In the genomic region with DNA sequence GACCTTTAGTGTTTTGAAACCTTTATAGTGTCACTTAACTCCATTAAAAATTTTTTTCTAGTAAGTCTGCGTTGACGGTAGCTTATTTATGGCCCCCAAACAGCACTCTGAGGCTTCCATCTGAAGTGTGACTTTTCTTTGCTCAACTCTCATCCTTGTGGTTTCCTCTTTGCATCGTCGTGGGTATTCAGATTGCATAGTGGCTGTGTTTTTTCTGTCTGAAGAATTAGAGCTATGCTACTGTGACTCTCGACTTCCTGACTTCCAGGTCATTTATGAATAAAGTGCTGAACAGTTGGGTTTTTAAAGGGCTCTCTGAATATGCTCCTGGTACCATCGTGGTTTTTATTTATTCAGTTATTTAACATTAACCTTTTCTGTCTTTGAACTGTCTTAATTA, we compare ENCODE assay signal across 8 cellular contexts. TPM values are rescaled to one million over a fixed set of nuclear protein-coding genes. Genes with fewer than 3 reads are reported as not detected.
DNase-seq lines count a peak whose midpoint lies in the region; ATAC-seq and TF ChIP-seq lines count a peak whose summit lies in the region.

No MANE protein-coding gene starts in this region.

- intact Hi-C loops in sigmoid colon (cut with DNase I), result no loop called here

- H3K4me1 ChIP-seq in sigmoid colon (peaks cover 0 to 14% (median 12%) of the 10 kb centered on the region in 4 donors), right atrium auricular region (peaks cover 0 to 13% of the 10 kb centered on the region in 2 donors)

- TF ChIP-seq EP300 in sigmoid colon (IDR thresholded peaks at IDR 0.05), result no peak

- no peak for TF ChIP-seq POLR2A in sigmoid colon (IDR thresholded peaks at IDR 0.05)

- peak; percentile 71 for ATAC-seq in GM21529 (IDR thresholded peaks at IDR 0.05; ENCODE audit: unreplicated experiment)

- H3K4me3 ChIP-seq in foreskin fibroblast (ENCODE audit: low read depth in 1 of 2, low read length in 2 of 2) (no peak overlapping the region), sigmoid colon (no peak overlapping the region), right atrium auricular region (no peak overlapping the region)

- H3K36me3 ChIP-seq in sigmoid colon (peaks cover 33 to 92% (median 74%) of the 10 kb centered on the region in 4 donors), right atrium auricular region (peaks cover 87% of the 10 kb centered on the region)

- DNase-seq in GM10248 (ENCODE audit: extremely low spot score) (peak; percentile 35), Kasumi-1 (lab: John Stamatoyannopoulos, UW) (peak; percentile 84), foreskin fibroblast (peak; percentile 43 to 56), SW 1271 (lab: John Stamatoyannopoulos, UW) (no peak), sigmoid colon (no peak), right atrium auricular region (ENCODE audit: low spot score) (no peak), NCI-H2107 treated with DMSO at 0.1 percent for 48 hours (lab: John Stamatoyannopoulos, UW; ENCODE audit: unreplicated experiment) (no peak)

- H3K27me3 ChIP-seq in sigmoid colon, result no peaks in the 10 kb centered on the region
- no peaks in the 10 kb centered on the region for H3K27me3 ChIP-seq in right atrium auricular region

- TF ChIP-seq CTCF in GM10248 (IDR thresholded peaks at IDR 0.05; ENCODE audit: control extremely low read depth, extremely low read depth, low read depth, missing control alignments) (no peak), foreskin fibroblast (IDR thresholded peaks at IDR 0.05; ENCODE audit: low read depth, low read length) (no peak), sigmoid colon (IDR thresholded peaks at IDR 0.05) (no peak), right atrium auricular region (IDR thresholded peaks at IDR 0.05) (no peak)

- CTCF ChIA-PET in GM10248 (lab: Yijun Ruan, JAX), result interaction anchor here (0.8 to 3.3 kb wide), 6 partner anchors 9 to 42 kb away, joined by 3 to 15 read pairs (median 4); no protein-coding TSS in a partner anchor

- H3K9me3 ChIP-seq in sigmoid colon (no peaks in the 10 kb centered on the region), right atrium auricular region (no peaks in the 10 kb centered on the region)

- POLR2A ChIA-PET in GM10248 (lab: Yijun Ruan, JAX), result no interaction called here

- 33 to 69% methylated on average over 6 of the region's 6 CpGs for WGBS in sigmoid colon, 2 donors

- H3K27ac ChIP-seq in sigmoid colon (no peak overlapping the region), right atrium auricular region (no peak overlapping the region)

RNA-seq across cellular contexts. Expression of gene JADE1, which starts 44.9 kb away (rescaled TPM):
- total RNA-seq in sigmoid colon (10 to 100 TPM; 27.7 to 45.1 (median 37.9) TPM), right atrium auricular region (10 to 100 TPM; 15.4 to 34.5 TPM)
- polyA plus RNA-seq in sigmoid colon, result 10 to 100 TPM in 1 of 3 donors, 1 to 10 TPM in 2; 1.8 to 10.1 (median 3.6) TPM

Comparison
In these comparisons a context has a peak if more than half of its experiments do, and no peak if none do; other contexts are left out.
1. DNase-seq: peak in GM10248 (single experiment), Kasumi-1 (2 of 2) and foreskin fibroblast (2 of 2); none in SW 1271 (0 of 2), sigmoid colon (single experiment), right atrium auricular region (single experiment) and NCI-H2107 treated with DMSO at 0.1 percent for 48 hours (single experiment).